8 cellular contexts compared by ENCODE assay signal in the genomic region with DNA sequence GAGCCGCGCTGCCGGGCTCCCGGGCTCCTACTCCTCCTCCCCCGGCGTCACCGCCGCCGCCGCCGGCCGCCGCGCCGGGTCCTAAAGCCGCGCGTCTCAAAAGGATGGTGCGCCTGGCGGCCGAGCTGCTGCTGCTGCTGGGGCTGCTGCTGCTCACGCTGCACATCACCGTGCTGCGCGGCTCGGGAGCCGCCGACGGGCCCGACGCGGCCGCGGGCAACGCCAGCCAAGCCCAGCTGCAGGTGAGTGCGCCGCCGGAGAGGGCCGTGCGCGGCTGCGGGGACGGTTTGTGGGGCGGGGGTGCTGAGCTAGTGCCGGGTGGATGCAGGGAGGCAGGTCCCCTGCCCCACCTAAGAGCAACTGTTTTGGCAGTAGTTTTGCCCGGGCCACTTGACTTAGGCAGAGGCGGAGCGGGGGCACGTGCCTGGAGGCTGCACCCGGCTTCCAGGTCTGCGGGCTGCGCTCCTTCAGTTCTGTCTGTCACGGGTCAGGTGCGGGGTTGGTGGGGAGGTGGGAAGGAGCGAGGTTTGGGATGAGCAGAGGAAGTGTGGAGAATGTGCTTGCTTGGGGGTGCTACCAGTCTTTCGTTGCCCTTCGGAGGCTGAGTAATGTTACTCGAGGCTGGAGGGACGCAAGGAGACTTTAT. TPM values are rescaled to one million over a fixed set of nuclear protein-coding genes. Genes with fewer than 3 reads are reported as not detected.
DNase-seq lines count a peak whose midpoint lies in the region; ATAC-seq lines count a peak whose summit lies in the region.

No MANE protein-coding gene starts in this region.

- no peak overlapping the region for H2BK12ac ChIP-seq in mesenchymal stem cell (ENCODE audit: low read length in 2 of 2)

- peaks cover 4% of the 10 kb centered on the region for H3K27me3 ChIP-seq in effector memory CD4-positive, alpha-beta T cell (replicated peaks; ENCODE audit: control insufficient read depth, insufficient read depth, low read length, poor library complexity, severe bottlenecking)
- H3K27me3 ChIP-seq in mesenchymal stem cell (ENCODE audit: control insufficient read depth in 1 of 2, insufficient read depth in 1 of 2, low read length in 2 of 2): peaks cover 18 to 40% of the 10 kb centered on the region in 2 experiments

- H3K4me2 ChIP-seq in mesenchymal stem cell (ENCODE audit: low read length, poor library complexity, severe bottlenecking): peak overlapping the region; percentile 100

- H3K27ac ChIP-seq in effector memory CD4-positive, alpha-beta T cell (ENCODE audit: insufficient read depth, low read length, poor library complexity, severe bottlenecking): peak overlapping the region; percentile 25
- no peak overlapping the region for H3K27ac ChIP-seq in mesenchymal stem cell (ENCODE audit: low read length, poor library complexity, severe bottlenecking)

- no peaks in the 10 kb centered on the region for H3K36me3 ChIP-seq in effector memory CD4-positive, alpha-beta T cell (ENCODE audit: control insufficient read depth, insufficient read depth, low read length)
- H3K36me3 ChIP-seq in mesenchymal stem cell (ENCODE audit: control insufficient read depth in 1 of 2, insufficient read depth in 2 of 2, low read depth in 1 of 2, low read length in 2 of 2): no peaks in the 10 kb centered on the region

- H3K9ac ChIP-seq in mesenchymal stem cell (ENCODE audit: low read length): peak overlapping the region; percentile 79

- H3K23ac ChIP-seq in mesenchymal stem cell (ENCODE audit: low read length in 2 of 2): no peak overlapping the region

- H3K79me1 ChIP-seq in mesenchymal stem cell (replicated peaks; ENCODE audit: low read length, poor library complexity, severe bottlenecking): no peaks in the 10 kb centered on the region

- no peak overlapping the region for H2BK120ac ChIP-seq in mesenchymal stem cell (ENCODE audit: low read depth, low read length)

- no peaks in the 10 kb centered on the region for H3K9me3 ChIP-seq in effector memory CD4-positive, alpha-beta T cell (ENCODE audit: control insufficient read depth, low read length)
- no peaks in the 10 kb centered on the region for H3K9me3 ChIP-seq in mesenchymal stem cell (ENCODE audit: control insufficient read depth, low read length)

- H3K4ac ChIP-seq in mesenchymal stem cell (ENCODE audit: low read depth in 1 of 2, low read length in 2 of 2): no peak overlapping the region

- peaks cover 9% of the 10 kb centered on the region for H3K4me1 ChIP-seq in effector memory CD4-positive, alpha-beta T cell (ENCODE audit: control insufficient read depth, insufficient read depth, low read length, poor library complexity, severe bottlenecking)
- peaks cover 17% of the 10 kb centered on the region for H3K4me1 ChIP-seq in mesenchymal stem cell (ENCODE audit: control insufficient read depth, insufficient read depth, low read depth, low read length)

- H4K8ac ChIP-seq in mesenchymal stem cell (ENCODE audit: low read length): no peak overlapping the region

- DNase-seq in NCI-H1436 (lab: John Stamatoyannopoulos, UW): peak; percentile 46
- DNase-seq in NCI-H1436 treated with DMSO at 0.1 percent for 48 hours (lab: John Stamatoyannopoulos, UW): no peak
- peak; percentile 14 for DNase-seq in NCI-H1694 (lab: John Stamatoyannopoulos, UW)
- DNase-seq in activated CD4-positive, alpha-beta T cell treated with anti-CD3 and anti-CD28 coated beads, Interleukin-2, amount 50 U/mL, for 24 hours (ENCODE audit: low read depth in 1 of 2, low spot score in 1 of 2): peak; percentile 43 to 46
- DNase-seq in effector memory CD4-positive, alpha-beta T cell: peak; percentile 29 to 48 (median 36)
- peak; percentile 59 for DNase-seq in mesenchymal stem cell
- peak; percentile 43 for DNase-seq in stimulated activated CD8-positive, alpha-beta memory T cell treated with anti-CD3 and anti-CD28 coated beads, Interleukin-12 subunit alpha, Interleukin-12 subunit beta, amount 100 ng/mL, for 4 hours (ENCODE audit: low read depth)

- no peak overlapping the region for H2BK5ac ChIP-seq in mesenchymal stem cell (ENCODE audit: low read depth, low read length, poor library complexity, severe bottlenecking)

- H3K4me3 ChIP-seq in effector memory CD4-positive, alpha-beta T cell (ENCODE audit: insufficient read depth, low read depth, low read length, poor library complexity, severe bottlenecking): peak overlapping the region; percentile 67
- H3K4me3 ChIP-seq in mesenchymal stem cell (ENCODE audit: insufficient read depth in 1 of 2, low read depth in 1 of 2, low read length in 2 of 2): peak overlapping the region; percentile 64 to 88

- H3K18ac ChIP-seq in mesenchymal stem cell (ENCODE audit: low read depth in 1 of 2, low read length in 2 of 2): peak overlapping the region in 1 of 2 experiments; percentile 21

- H2BK15ac ChIP-seq in mesenchymal stem cell (ENCODE audit: low read depth, poor library complexity, severe bottlenecking): no peak overlapping the region

- ATAC-seq in HG02759 (IDR thresholded peaks at IDR 0.05; ENCODE audit: unreplicated experiment): peak; percentile 93

- no peak overlapping the region for H4K91ac ChIP-seq in mesenchymal stem cell (ENCODE audit: low read length)

- 1% methylated on average over 49 of the region's 59 CpGs for WGBS in mesenchymal stem cell

- peak overlapping the region; percentile 80 for H2AFZ ChIP-seq in mesenchymal stem cell (ENCODE audit: low read depth, low read length)

- H2AK5ac ChIP-seq in mesenchymal stem cell (ENCODE audit: low read length, severe bottlenecking): no peak overlapping the region

- peak overlapping the region in 1 of 2 experiments; percentile 41 for H3K14ac ChIP-seq in mesenchymal stem cell (ENCODE audit: low read length in 2 of 2)

RNA-seq across cellular contexts. Expression of a gene that starts 0.7 kb away (rescaled TPM):
- not detected for polyA plus RNA-seq in mesenchymal stem cell (2013, experiment 1 of 2)
- 0.03 TPM for polyA plus RNA-seq in mesenchymal stem cell (2013, experiment 2 of 2)
